11 cellular contexts compared by ENCODE assay signal in genomic region chr4:95754667-95755066, GRCh38.
"Had no signal": no experiment of that assay in that cellular context is flagged by ENCODE, and none has a peak within 500 bp of the region (broad histone marks: within the 10 kb centered on the region; RNA-seq: fewer than 3 reads in every experiment).

No MANE protein-coding gene starts in this region.

- H3K4me2 ChIP-seq: GM23338 had no signal

- H3K9ac ChIP-seq: GM23248 had no signal

- ATAC-seq: GM23338, HCT116 had no signal

- H2AFZ ChIP-seq: GM23248, GM23338 had no signal

- H3K27ac ChIP-seq: GM23248 had no signal

- H3K4me3 ChIP-seq: GM23248, GM23338, HAP-1 had no signal

- FAIRE-seq: H1, H54 had no signal

- H3K9me3 ChIP-seq: HAP-1 had no signal

- H3K36me3 ChIP-seq: HAP-1 had no signal

- DNase-seq: GM23248, GOT3, H7, H9, HCEC 1CT, HFFc6 had no signal
